1 cellular context compared by ENCODE assay signal in genomic region chr7:146670532-146670931, GRCh38.
TF ChIP-seq lines count a peak whose summit lies in the region.

No MANE protein-coding gene starts in this region.

TF ChIP-seq in WTC11, 78 proteins besides CTCF, POLR2A, EP300 and RAD21 (continued from another document):
- TF ChIP-seq, protein P1, sequence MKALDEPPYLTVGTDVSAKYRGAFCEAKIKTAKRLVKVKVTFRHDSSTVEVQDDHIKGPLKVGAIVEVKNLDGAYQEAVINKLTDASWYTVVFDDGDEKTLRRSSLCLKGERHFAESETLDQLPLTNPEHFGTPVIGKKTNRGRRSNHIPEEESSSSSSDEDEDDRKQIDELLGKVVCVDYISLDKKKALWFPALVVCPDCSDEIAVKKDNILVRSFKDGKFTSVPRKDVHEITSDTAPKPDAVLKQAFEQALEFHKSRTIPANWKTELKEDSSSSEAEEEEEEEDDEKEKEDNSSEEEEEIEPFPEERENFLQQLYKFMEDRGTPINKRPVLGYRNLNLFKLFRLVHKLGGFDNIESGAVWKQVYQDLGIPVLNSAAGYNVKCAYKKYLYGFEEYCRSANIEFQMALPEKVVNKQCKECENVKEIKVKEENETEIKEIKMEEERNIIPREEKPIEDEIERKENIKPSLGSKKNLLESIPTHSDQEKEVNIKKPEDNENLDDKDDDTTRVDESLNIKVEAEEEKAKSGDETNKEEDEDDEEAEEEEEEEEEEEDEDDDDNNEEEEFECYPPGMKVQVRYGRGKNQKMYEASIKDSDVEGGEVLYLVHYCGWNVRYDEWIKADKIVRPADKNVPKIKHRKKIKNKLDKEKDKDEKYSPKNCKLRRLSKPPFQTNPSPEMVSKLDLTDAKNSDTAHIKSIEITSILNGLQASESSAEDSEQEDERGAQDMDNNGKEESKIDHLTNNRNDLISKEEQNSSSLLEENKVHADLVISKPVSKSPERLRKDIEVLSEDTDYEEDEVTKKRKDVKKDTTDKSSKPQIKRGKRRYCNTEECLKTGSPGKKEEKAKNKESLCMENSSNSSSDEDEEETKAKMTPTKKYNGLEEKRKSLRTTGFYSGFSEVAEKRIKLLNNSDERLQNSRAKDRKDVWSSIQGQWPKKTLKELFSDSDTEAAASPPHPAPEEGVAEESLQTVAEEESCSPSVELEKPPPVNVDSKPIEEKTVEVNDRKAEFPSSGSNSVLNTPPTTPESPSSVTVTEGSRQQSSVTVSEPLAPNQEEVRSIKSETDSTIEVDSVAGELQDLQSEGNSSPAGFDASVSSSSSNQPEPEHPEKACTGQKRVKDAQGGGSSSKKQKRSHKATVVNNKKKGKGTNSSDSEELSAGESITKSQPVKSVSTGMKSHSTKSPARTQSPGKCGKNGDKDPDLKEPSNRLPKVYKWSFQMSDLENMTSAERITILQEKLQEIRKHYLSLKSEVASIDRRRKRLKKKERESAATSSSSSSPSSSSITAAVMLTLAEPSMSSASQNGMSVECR (CRISPR knock-in tag; IDR thresholded peaks at IDR 0.05; ENCODE audit: borderline replicate concordance), result no peak
- TF ChIP-seq, protein P2, sequence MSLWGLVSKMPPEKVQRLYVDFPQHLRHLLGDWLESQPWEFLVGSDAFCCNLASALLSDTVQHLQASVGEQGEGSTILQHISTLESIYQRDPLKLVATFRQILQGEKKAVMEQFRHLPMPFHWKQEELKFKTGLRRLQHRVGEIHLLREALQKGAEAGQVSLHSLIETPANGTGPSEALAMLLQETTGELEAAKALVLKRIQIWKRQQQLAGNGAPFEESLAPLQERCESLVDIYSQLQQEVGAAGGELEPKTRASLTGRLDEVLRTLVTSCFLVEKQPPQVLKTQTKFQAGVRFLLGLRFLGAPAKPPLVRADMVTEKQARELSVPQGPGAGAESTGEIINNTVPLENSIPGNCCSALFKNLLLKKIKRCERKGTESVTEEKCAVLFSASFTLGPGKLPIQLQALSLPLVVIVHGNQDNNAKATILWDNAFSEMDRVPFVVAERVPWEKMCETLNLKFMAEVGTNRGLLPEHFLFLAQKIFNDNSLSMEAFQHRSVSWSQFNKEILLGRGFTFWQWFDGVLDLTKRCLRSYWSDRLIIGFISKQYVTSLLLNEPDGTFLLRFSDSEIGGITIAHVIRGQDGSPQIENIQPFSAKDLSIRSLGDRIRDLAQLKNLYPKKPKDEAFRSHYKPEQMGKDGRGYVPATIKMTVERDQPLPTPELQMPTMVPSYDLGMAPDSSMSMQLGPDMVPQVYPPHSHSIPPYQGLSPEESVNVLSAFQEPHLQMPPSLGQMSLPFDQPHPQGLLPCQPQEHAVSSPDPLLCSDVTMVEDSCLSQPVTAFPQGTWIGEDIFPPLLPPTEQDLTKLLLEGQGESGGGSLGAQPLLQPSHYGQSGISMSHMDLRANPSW (CRISPR knock-in tag; conservative IDR thresholded peaks at IDR 0.05; ENCODE audit: low read depth), result no peak
- no peak for TF ChIP-seq NFE2L1 (CRISPR knock-in tag; IDR thresholded peaks at IDR 0.05)
- no peak for TF ChIP-seq CBFB (CRISPR knock-in tag; IDR thresholded peaks at IDR 0.05; ENCODE audit: low read depth)
